In genomic region chr11:115275045-115275444, GRCh38 we compare ENCODE assay signal across 25 cellular contexts.
"Had no signal": no experiment of that assay in that cellular context is flagged by ENCODE, and none has a peak within 500 bp of the region (broad histone marks: within the 10 kb centered on the region; RNA-seq: fewer than 3 reads in every experiment).

No MANE protein-coding gene starts in this region.

- H3K4me1 ChIP-seq: spleen, upper lobe of left lung had no signal

- H3K4me3 Mint-ChIP-seq: mesothelial cell of epicardium; naive B cell; natural killer cell; stimulated activated effector memory CD8-positive, alpha-beta T cell treated with anti-CD3 and anti-CD28 coated beads, Interleukin-12 subunit alpha, Interleukin-12 subunit beta, amount 100 ng/mL, for 72 hours; stimulated activated naive CD8-positive, alpha-beta T cell treated with anti-CD3 and anti-CD28 coated beads, Interleukin-15, amount 100 ng/mL, for 72 hours had no signal

- H3K27ac Mint-ChIP-seq: mesothelial cell of epicardium; naive B cell; natural killer cell; progenitor cell of endocrine pancreas; stimulated activated effector memory CD8-positive, alpha-beta T cell treated with anti-CD3 and anti-CD28 coated beads, Interleukin-12 subunit alpha, Interleukin-12 subunit beta, amount 100 ng/mL, for 72 hours; stimulated activated naive CD8-positive, alpha-beta T cell treated with anti-CD3 and anti-CD28 coated beads, Interleukin-15, amount 100 ng/mL, for 72 hours had no signal

- H3K4me3 ChIP-seq: heart right ventricle, hepatocyte, left ventricle myocardium inferior, lung, ovary, sigmoid colon, spleen, testis, thyroid gland, transverse colon, upper lobe of left lung had no signal

- H3K4me2 ChIP-seq: hepatocyte had no signal

- H3K36me3 Mint-ChIP-seq: naive B cell; natural killer cell; stimulated activated effector memory CD8-positive, alpha-beta T cell treated with anti-CD3 and anti-CD28 coated beads, Interleukin-12 subunit alpha, Interleukin-12 subunit beta, amount 100 ng/mL, for 72 hours had no signal

- ATAC-seq: heart right ventricle; left colon; natural killer cell; right cardiac atrium; stimulated activated effector memory CD8-positive, alpha-beta T cell treated with anti-CD3 and anti-CD28 coated beads, Interleukin-12 subunit alpha, Interleukin-12 subunit beta, amount 100 ng/mL, for 72 hours; stimulated activated naive CD8-positive, alpha-beta T cell treated with anti-CD3 and anti-CD28 coated beads, Interleukin-15, amount 100 ng/mL, for 72 hours had no signal

- H3K27me3 Mint-ChIP-seq: progenitor cell of endocrine pancreas had no signal

- H3K4me1 Mint-ChIP-seq: naive B cell; natural killer cell; stimulated activated naive CD8-positive, alpha-beta T cell treated with anti-CD3 and anti-CD28 coated beads, Interleukin-15, amount 100 ng/mL, for 72 hours had no signal

- H3K27me3 ChIP-seq: heart right ventricle, hepatocyte, ovary, sigmoid colon, spleen, testis, thyroid gland, transverse colon, upper lobe of left lung had no signal

- DNase-seq: heart right ventricle; islet precursor cell; left colon; left ventricle myocardium inferior; mesendoderm; naive B cell; natural killer cell; ovary; retina; right cardiac atrium; sigmoid colon; small intestine; spleen; stimulated activated CD4-positive, alpha-beta T cell treated with anti-CD3 and anti-CD28 coated beads, Interleukin-4, amount 100 ng/mL, for 24 hours; stimulated activated naive CD4-positive, alpha-beta T cell treated with Interleukin-2 at 50 U/mL for 16 hours; stimulated activated naive CD8-positive, alpha-beta T cell treated with anti-CD3 and anti-CD28 coated beads, Interleukin-15, amount 100 ng/mL, for 72 hours; testis; thyroid gland; transverse colon; upper lobe of left lung had no signal

- H3K9me3 ChIP-seq: heart right ventricle, left ventricle myocardium inferior, ovary, sigmoid colon, spleen, testis, thyroid gland, transverse colon, upper lobe of left lung had no signal

- H3K27ac ChIP-seq: heart right ventricle, hepatocyte, left ventricle myocardium inferior, ovary, sigmoid colon, spleen, testis, thyroid gland, transverse colon, upper lobe of left lung had no signal

- H3K9me3 Mint-ChIP-seq: mesothelial cell of epicardium had no signal

- H3K36me3 ChIP-seq: heart right ventricle, left ventricle myocardium inferior, ovary, sigmoid colon, spleen, thyroid gland, transverse colon, upper lobe of left lung had no signal

- H2AFZ ChIP-seq: hepatocyte had no signal
